Comparison of ENCODE assay signal across 26 cellular contexts in genomic region chr22:45869448-45869847, GRCh38.
"Had no signal": no experiment of that assay in that cellular context is flagged by ENCODE, and none has a peak within 500 bp of the region (broad histone marks: within the 10 kb centered on the region; RNA-seq: fewer than 3 reads in every experiment).

No MANE protein-coding gene starts in this region.

- H3K4me3 ChIP-seq: ascending aorta, cardiac muscle cell had no signal

- H3K27ac ChIP-seq: ascending aorta, cardiac muscle cell, RWPE1, WERI-Rb-1 had no signal

- FAIRE-seq: RCC 7860 had no signal

- ATAC-seq: activated T-cell treated with anti-CD3 and anti-CD28 coated beads, Interleukin-2, amount 50 U/mL, for 4 hours; PC-3; Right ventricle myocardium inferior had no signal

- H3K36me3 ChIP-seq: ascending aorta, cardiac muscle cell, WERI-Rb-1 had no signal

- DNase-seq: activated CD4-positive, alpha-beta T cell treated with anti-CD3 and anti-CD28 coated beads for 1 hour; activated CD4-positive, alpha-beta T cell treated with anti-CD3 and anti-CD28 coated beads for 48 hours; activated CD4-positive, CD25-positive, alpha-beta regulatory T cell; activated CD8-positive, alpha-beta memory T cell treated with anti-CD3 and anti-CD28 coated beads for 24 hours; activated gamma-delta T cell; activated naive CD4-positive, alpha-beta T cell treated with Interleukin-2 at 50 U/mL for 16 hours; activated naive CD8-positive, alpha-beta T cell treated with anti-CD3 and anti-CD28 coated beads, Interleukin-2, amount 10 ng/mL, durations not matched to agents 7 days and 5 days; activated T-cell treated with anti-CD3 and anti-CD28 coated beads, Interleukin-2, amount 50 U/mL, for 4 hours; amygdala; Karpas-422; KBM-7; NCI-H1105; NCI-H1436; NCI-H1694; NCI-H1930; NCI-H2081 treated with DMSO at 0.1 percent for 48 hours; NCI-H345; NCI-H524 treated with DMSO at 0.1 percent for 48 hours; PC-3; T1000; WERI-Rb-1 had no signal
